19 cellular contexts compared by ENCODE assay signal in the genomic region with DNA sequence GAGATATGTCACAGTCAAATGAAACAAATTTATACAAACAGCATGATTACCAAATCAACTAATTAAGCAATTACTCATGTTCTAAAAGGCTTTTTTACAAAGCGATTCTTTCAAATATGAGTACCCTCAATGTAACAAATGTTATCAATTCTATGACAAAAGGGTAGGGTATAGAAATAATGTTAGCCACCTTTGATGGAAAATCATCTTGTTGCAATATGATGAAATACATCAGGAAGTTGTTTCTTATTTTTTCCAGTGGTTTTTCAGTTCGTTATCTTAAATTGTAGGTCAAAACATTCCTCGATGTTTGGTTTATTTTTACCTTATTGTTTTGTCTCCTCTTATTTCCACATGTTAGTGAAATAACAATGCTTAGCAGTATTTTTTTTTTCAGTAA. TPM values are rescaled to one million over a fixed set of nuclear protein-coding genes. Genes with fewer than 3 reads are reported as not detected.
A peak's percentile ranks its signal among the peaks of the same experiment; 100 is the strongest.
DNase-seq lines count a peak whose midpoint lies in the region; ATAC-seq, FAIRE-seq and TF ChIP-seq lines count a peak whose summit lies in the region.
"Had no signal": no experiment of that assay in that cellular context is flagged by ENCODE, and none has a peak within 500 bp of the region (broad histone marks: within the 10 kb centered on the region; RNA-seq: fewer than 3 reads in every experiment).

No MANE protein-coding gene starts in this region.

- H3K36me3 Mint-ChIP-seq in activated T-cell treated with anti-CD3 and anti-CD28 coated beads, Interleukin-2, amount 50 U/mL, for 4 hours (ENCODE audit: insufficient read depth): no peaks in the 10 kb centered on the region

- H3K4me3 Mint-ChIP-seq in activated T-cell treated with anti-CD3 and anti-CD28 coated beads, Interleukin-2, amount 50 U/mL, for 4 hours: no peak overlapping the region
- H3K4me3 Mint-ChIP-seq: CD4-positive, alpha-beta T cell; GM23338 had no signal

- peak; percentile 19 for FAIRE-seq in small intestine (lab: Jason Lieb, UNC)

- no peak overlapping the region for H2AFZ ChIP-seq in MM.1S (ENCODE audit: low read length)
- H2AFZ ChIP-seq: GM23338 had no signal

- DNase-seq in heart right ventricle (no peak), Right ventricle myocardium inferior (ENCODE audit: missing footprints) (no peak), MM.1S (no peak), small intestine (no peak), inferior parietal cortex (ENCODE audit: extremely low spot score) (no peak)
- DNase-seq in activated T-cell treated with anti-CD3 and anti-CD28 coated beads, Interleukin-2, amount 50 U/mL, for 4 hours: no peak
- DNase-seq: BE2C; Caco-2; CD4-positive, alpha-beta T cell; DMS153; GDM1; HCEC 1CT; NCI-H1694 treated with DMSO at 0.1 percent for 48 hours; NCI-H2107; NCI-H510A; NCI-H748 treated with DMSO at 0.1 percent for 48 hours had no signal

- H3K9ac ChIP-seq in MM.1S (ENCODE audit: low read length) (no peak overlapping the region), endocrine pancreas (ENCODE audit: control insufficient read depth, insufficient read depth, low read length) (no peak overlapping the region)

- H3K4me3 ChIP-seq in heart right ventricle (peak overlapping the region in 2 of 10 donors; percentile 2 to 19), MM.1S (ENCODE audit: low read length) (no peak overlapping the region), endocrine pancreas (ENCODE audit: control insufficient read depth, insufficient read depth, low read length) (peak overlapping the region; percentile 18), small intestine (ENCODE audit: low read depth in 1 of 2, low read length in 2 of 2) (no peak overlapping the region)
- H3K4me3 ChIP-seq: GM23338 had no signal

- H3K4me1 ChIP-seq in heart right ventricle (peaks cover 8 to 97% (median 80%) of the 10 kb centered on the region in 9 donors), MM.1S (ENCODE audit: low read length) (peaks cover 53% of the 10 kb centered on the region), endocrine pancreas (ENCODE audit: control insufficient read depth, insufficient read depth, low read length) (peaks cover 67% of the 10 kb centered on the region), small intestine (ENCODE audit: control insufficient read depth in 2 of 2, insufficient read depth in 1 of 2, low read depth in 1 of 2, low read length in 1 of 2) (peaks cover 3 to 12% of the 10 kb centered on the region in 2 donors)

- H3K27me3 ChIP-seq in heart right ventricle (peaks cover 0 to 90% (median 0%) of the 10 kb centered on the region in 7 donors), MM.1S (replicated peaks; ENCODE audit: insufficient read depth, low read length) (no peaks in the 10 kb centered on the region), endocrine pancreas (ENCODE audit: control insufficient read depth, insufficient read depth, low read length) (no peaks in the 10 kb centered on the region), small intestine (ENCODE audit: control insufficient read depth in 2 of 2, insufficient read depth in 2 of 2, low read length in 2 of 2) (no peaks in the 10 kb centered on the region)
- H3K27me3 ChIP-seq: BE2C had no signal

- H3K4me2 ChIP-seq in MM.1S (ENCODE audit: low read depth, low read length): peak overlapping the region; percentile 88

- peaks cover 46% of the 10 kb centered on the region for H3K4me1 Mint-ChIP-seq in activated T-cell treated with anti-CD3 and anti-CD28 coated beads, Interleukin-2, amount 50 U/mL, for 4 hours (ENCODE audit: low read depth)

- WGBS in heart right ventricle, 2 donors: 56 to 57% methylated on average over 3 of the region's 3 CpGs
- WGBS in small intestine, 3 donors: 78 to 89% (median 88%) methylated on average over 3 of the region's 3 CpGs

- peak overlapping the region in 7 of 10 donors; percentile 15 to 100 (median 99) for H3K27ac ChIP-seq in heart right ventricle
- peak overlapping the region; percentile 78; the same call in 1 of the 2 replicates for H3K27ac ChIP-seq in MM.1S (ENCODE audit: low read length)
- no peak overlapping the region for H3K27ac ChIP-seq in small intestine (ENCODE audit: low read depth in 1 of 2, low read length in 1 of 2)

- intact Hi-C loops in heart right ventricle (cut with DNase I): loop anchor here in 2 of 10 donors (5.0 to 10.0 kb wide), 2 partner anchors 35 to 82 kb away; no protein-coding TSS in a partner anchor
- intact Hi-C loops in Right ventricle myocardium inferior (cut with DNase I): no loop called here

- H4K20me1 ChIP-seq in MM.1S (ENCODE audit: insufficient read depth, low read length): no peaks in the 10 kb centered on the region

- H3K36me3 ChIP-seq in heart right ventricle (no peaks in the 10 kb centered on the region), MM.1S (replicated peaks; ENCODE audit: insufficient read depth, low read length) (0 out of 2 replicates have a peak, but pooled peaks cover 3% of the 10 kb centered on the region), endocrine pancreas (ENCODE audit: control insufficient read depth, insufficient read depth, low read length) (no peaks in the 10 kb centered on the region), small intestine (ENCODE audit: control insufficient read depth in 2 of 2, insufficient read depth in 2 of 2, low read length in 2 of 2) (no peaks in the 10 kb centered on the region)
- H3K36me3 ChIP-seq: BE2C had no signal

- peaks cover 60% of the 10 kb centered on the region for H3K27me3 Mint-ChIP-seq in activated T-cell treated with anti-CD3 and anti-CD28 coated beads, Interleukin-2, amount 50 U/mL, for 4 hours (ENCODE audit: low read depth)

- H3K79me2 ChIP-seq in MM.1S (ENCODE audit: low read length): peaks cover 87% of the 10 kb centered on the region

- H3K9me2 ChIP-seq in MM.1S (replicated peaks; ENCODE audit: insufficient read depth, low read length): no peaks in the 10 kb centered on the region

- ATAC-seq in heart right ventricle (no peak), Right ventricle myocardium inferior (no peak), GM18498 (IDR thresholded peaks at IDR 0.05; ENCODE audit: unreplicated experiment) (no peak)
- ATAC-seq in activated T-cell treated with anti-CD3 and anti-CD28 coated beads, Interleukin-2, amount 50 U/mL, for 4 hours: no peak
- ATAC-seq: GM23338 had no signal

- peaks cover 48% of the 10 kb centered on the region for H3F3A ChIP-seq in MM.1S (ENCODE audit: insufficient read depth, low read length)

- no peak for TF ChIP-seq CTCF in heart right ventricle (IDR thresholded peaks at IDR 0.05)
- no peak for TF ChIP-seq CTCF in MM.1S (IDR thresholded peaks at IDR 0.05; ENCODE audit: low read length)

- H3K9me3 Mint-ChIP-seq in activated T-cell treated with anti-CD3 and anti-CD28 coated beads, Interleukin-2, amount 50 U/mL, for 4 hours: peaks cover 4% of the 10 kb centered on the region
- H3K9me3 Mint-ChIP-seq: CD4-positive, alpha-beta T cell; GM23338 had no signal

- H3K9me3 ChIP-seq in heart right ventricle (no peaks in the 10 kb centered on the region), MM.1S (replicated peaks; ENCODE audit: insufficient read depth, low read length) (no peaks in the 10 kb centered on the region), endocrine pancreas (ENCODE audit: control insufficient read depth, low read length) (no peaks in the 10 kb centered on the region), small intestine (ENCODE audit: control insufficient read depth, low read depth) (no peaks in the 10 kb centered on the region)
- H3K9me3 ChIP-seq: BE2C, Caco-2 had no signal

RNA-seq across cellular contexts. Expression of gene ARHGEF12, which starts 6.5 kb away (rescaled TPM):
- total RNA-seq in heart right ventricle (100 to 1,000 TPM in 7 of 10 donors, 10 to 100 TPM in 3; 77.7 to 155 (median 115) TPM), Right ventricle myocardium inferior (81.7 TPM)
- polyA plus RNA-seq in heart right ventricle (10 to 100 TPM; 20.0 to 25.0 TPM), small intestine (10 to 100 TPM; 15.1 to 22.3 (median 22.1) TPM)
- 10 to 100 TPM; 15.7 to 19.9 (median 18.7) TPM for total RNA-seq in activated T-cell treated with anti-CD3 and anti-CD28 coated beads, Interleukin-2, amount 50 U/mL, for 4 hours

RNA-seq across cellular contexts. Expression of gene TLCD5, which starts 17.6 kb away (rescaled TPM):
- total RNA-seq in heart right ventricle (10 to 100 TPM in 5 of 10 donors, 1 to 10 TPM in 5; 7.4 to 14.5 (median 10.7) TPM), Right ventricle myocardium inferior (8.4 TPM)
- polyA plus RNA-seq in heart right ventricle (10 to 100 TPM in 1 of 2 donors, 1 to 10 TPM in 1; 4.1 to 12.4 TPM), small intestine (1 to 10 TPM in 1 of 3 donors, under 1 TPM in 1, not detected in 1; 0.54 to 1.7 TPM)
- total RNA-seq in activated T-cell treated with anti-CD3 and anti-CD28 coated beads, Interleukin-2, amount 50 U/mL, for 4 hours: under 1 TPM; 0.23 to 0.43 (median 0.26) TPM
- total RNA-seq: CD4-positive, alpha-beta T cell had no signal

Comparison
In these comparisons a context has a peak if more than half of its experiments do, and no peak if none do; other contexts are left out.
1. H3K27ac ChIP-seq: peak in heart right ventricle (7 of 10) and MM.1S (single experiment); none in small intestine (0 of 2).